ENCODE assay signal across 3 cellular contexts in genomic region chr10:24223953-24224352, GRCh38.
TF ChIP-seq lines count a peak whose summit lies in the region.

No MANE protein-coding gene starts in this region.

TF ChIP-seq in IMR-90, 13 proteins besides CTCF, POLR2A, EP300 and RAD21:
- TF ChIP-seq MAFK (IDR thresholded peaks at IDR 0.05; ENCODE audit: low read depth, low read length), result no peak
- peak; percentile 21; the same call in 1 of the 2 replicates for TF ChIP-seq CEBPB (IDR thresholded peaks at IDR 0.05; ENCODE audit: low read depth, low read length)

TF ChIP-seq in H1, 55 proteins besides CTCF, POLR2A, EP300 and RAD21:
- TF ChIP-seq USF2 (IDR thresholded peaks at IDR 0.05; ENCODE audit: low read length) (no peak), TCF12 (IDR thresholded peaks at IDR 0.05; ENCODE audit: low read depth, low read length) (no peak), BRCA1 (IDR thresholded peaks at IDR 0.05; ENCODE audit: low read depth, low read length) (no peak), CEBPB (IDR thresholded peaks at IDR 0.05; ENCODE audit: low read depth, low read length) (peak; percentile 70), RXRA (IDR thresholded peaks at IDR 0.05; ENCODE audit: insufficient read depth, low read depth, low read length) (no peak), SRF (IDR thresholded peaks at IDR 0.05; ENCODE audit: low read depth, low read length) (no peak)

TF ChIP-seq in GM12891, 5 proteins besides CTCF, POLR2A, EP300 and RAD21:
- TF ChIP-seq PAX5 (IDR thresholded peaks at IDR 0.05; ENCODE audit: insufficient read depth, low read length, severe bottlenecking) (no peak), POU2F2 (IDR thresholded peaks at IDR 0.05; ENCODE audit: low read depth, low read length) (no peak), SPI1 (IDR thresholded peaks at IDR 0.05; ENCODE audit: low read depth, low read length) (no peak), POLR2AphosphoS5 (IDR thresholded peaks at IDR 0.05; ENCODE audit: low read depth, low read length) (no peak), TAF1 (IDR thresholded peaks at IDR 0.05; ENCODE audit: low read depth, low read length) (no peak)
